ENCODE assay signal across 10 cellular contexts in the genomic region with DNA sequence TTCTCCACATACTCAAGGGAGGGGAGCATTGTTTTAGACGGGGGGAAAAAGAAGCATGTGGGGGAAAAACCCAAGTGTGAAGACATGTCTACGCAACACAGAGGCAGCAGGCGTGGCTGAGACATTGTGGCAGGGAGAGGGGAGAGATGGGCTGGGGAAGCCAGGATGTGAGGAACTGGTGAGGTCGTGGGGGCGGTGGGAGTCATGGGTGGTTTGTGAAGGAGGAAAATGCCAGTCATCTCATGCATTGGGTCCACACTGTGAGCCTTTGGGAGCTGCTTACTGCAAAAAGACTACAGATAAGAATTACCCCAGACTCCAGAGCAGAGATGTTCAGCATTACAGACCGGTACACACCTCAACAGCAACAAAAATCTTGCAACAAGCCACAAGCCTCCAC. TPM values are rescaled to one million over a fixed set of nuclear protein-coding genes. Genes with fewer than 3 reads are reported as not detected.
DNase-seq lines count a peak whose midpoint lies in the region; ATAC-seq and TF ChIP-seq lines count a peak whose summit lies in the region.
"Had no signal": no experiment of that assay in that cellular context is flagged by ENCODE, and none has a peak within 500 bp of the region (broad histone marks: within the 10 kb centered on the region; RNA-seq: fewer than 3 reads in every experiment).

No MANE protein-coding gene starts in this region.

- peak overlapping the region; percentile 91 for H3K4me3 Mint-ChIP-seq in T-helper 1 cell treated with Interleukin-12 subunit alpha and Interleukin-12 subunit beta and Interleukin-4 antibody, amounts not matched to agents 30 μg/mL and 1 μg/mL, for 36 hours
- H3K4me3 Mint-ChIP-seq in activated T-cell treated with anti-CD3 and anti-CD28 coated beads, Interleukin-2, amount 50 U/mL, for 72 hours = peak overlapping the region; percentile 78 to 84
- H3K4me3 Mint-ChIP-seq in naive B cell = peak overlapping the region in 7 of 8 donors; percentile 17 to 78 (median 73)

- peak; percentile 60 to 61 for ATAC-seq in activated T-cell treated with anti-CD3 and anti-CD28 coated beads, Interleukin-2, amount 50 U/mL, for 72 hours (replicated peaks in 1 of 2)
- ATAC-seq in naive B cell (ENCODE audit: low read depth in 2 of 2) (no peak), GM19452 (IDR thresholded peaks at IDR 0.05; ENCODE audit: unreplicated experiment) (no peak)

- in situ Hi-C loops in GM13977 (cut with MboI; ENCODE audit: low pct_unique_long_range_greater_than_20kb, low sequenced_read_pairs, unreplicated experiment) = no loop called here

- H3K27me3 Mint-ChIP-seq in T-helper 1 cell treated with Interleukin-12 subunit alpha and Interleukin-12 subunit beta and Interleukin-4 antibody, amounts not matched to agents 30 μg/mL and 1 μg/mL, for 36 hours (ENCODE audit: low read depth) = peaks cover 27% of the 10 kb centered on the region
- H3K27me3 Mint-ChIP-seq in activated T-cell treated with anti-CD3 and anti-CD28 coated beads, Interleukin-2, amount 50 U/mL, for 72 hours (ENCODE audit: low read depth) = peaks cover 50% of the 10 kb centered on the region
- H3K27me3 Mint-ChIP-seq in naive B cell = peaks cover 48 to 78% (median 72%) of the 10 kb centered on the region in 3 donors

- TF ChIP-seq CTCF in GM13977 (IDR thresholded peaks at IDR 0.05; ENCODE audit: extremely low read depth, insufficient read depth, missing control alignments) = no peak

- H3K4me1 Mint-ChIP-seq in T-helper 1 cell treated with Interleukin-12 subunit alpha and Interleukin-12 subunit beta and Interleukin-4 antibody, amounts not matched to agents 30 μg/mL and 1 μg/mL, for 36 hours (ENCODE audit: low read depth) = peaks cover 39% of the 10 kb centered on the region
- peaks cover 27% of the 10 kb centered on the region for H3K4me1 Mint-ChIP-seq in activated T-cell treated with anti-CD3 and anti-CD28 coated beads, Interleukin-2, amount 50 U/mL, for 72 hours (ENCODE audit: low read depth)
- peaks cover 17 to 23% (median 19%) of the 10 kb centered on the region in 3 donors for H3K4me1 Mint-ChIP-seq in naive B cell

- H3K9me3 Mint-ChIP-seq in T-helper 1 cell treated with Interleukin-12 subunit alpha and Interleukin-12 subunit beta and Interleukin-4 antibody, amounts not matched to agents 30 μg/mL and 1 μg/mL, for 36 hours = peaks cover 9% of the 10 kb centered on the region
- H3K9me3 Mint-ChIP-seq in activated T-cell treated with anti-CD3 and anti-CD28 coated beads, Interleukin-2, amount 50 U/mL, for 72 hours = peaks cover 4% of the 10 kb centered on the region in 2 donors
- H3K9me3 Mint-ChIP-seq in naive B cell = peaks cover 5 to 22% (median 12%) of the 10 kb centered on the region in 7 donors

- H3K27ac Mint-ChIP-seq in T-helper 1 cell treated with Interleukin-12 subunit alpha and Interleukin-12 subunit beta and Interleukin-4 antibody, amounts not matched to agents 30 μg/mL and 1 μg/mL, for 36 hours = peak overlapping the region; percentile 93
- H3K27ac Mint-ChIP-seq in activated T-cell treated with anti-CD3 and anti-CD28 coated beads, Interleukin-2, amount 50 U/mL, for 72 hours = peak overlapping the region; percentile 74
- H3K27ac Mint-ChIP-seq in naive B cell = no peak overlapping the region

- peak; percentile 68 to 77 for DNase-seq in activated T-cell treated with anti-CD3 and anti-CD28 coated beads, Interleukin-2, amount 50 U/mL, for 72 hours
- DNase-seq in naive B cell = no peak
- peak; percentile 64 to 75 for DNase-seq in stimulated activated CD8-positive, alpha-beta memory T cell treated with anti-CD3 and anti-CD28 coated beads, Interleukin-7, amount 100 ng/mL, for 4 hours (ENCODE audit: low read depth in 2 of 2)
- DNase-seq in GM13977 (ENCODE audit: low spot score) = no peak
- DNase-seq in ecto neural progenitor cell (ENCODE audit: low spot score) = no peak
- DNase-seq: hippocampal formation, NCI-H187 treated with DMSO at 0.1 percent for 48 hours had no signal

- H3K36me3 Mint-ChIP-seq in T-helper 1 cell treated with Interleukin-12 subunit alpha and Interleukin-12 subunit beta and Interleukin-4 antibody, amounts not matched to agents 30 μg/mL and 1 μg/mL, for 36 hours (ENCODE audit: low read depth) = peaks cover 22% of the 10 kb centered on the region
- H3K36me3 Mint-ChIP-seq in activated T-cell treated with anti-CD3 and anti-CD28 coated beads, Interleukin-2, amount 50 U/mL, for 72 hours (ENCODE audit: insufficient read depth in 2 of 2) = peaks cover 6 to 18% of the 10 kb centered on the region in 2 donors
- H3K36me3 Mint-ChIP-seq in naive B cell = peaks cover 0 to 29% of the 10 kb centered on the region in 2 donors

RNA-seq across cellular contexts. Expression of a gene that starts 2.1 kb away (rescaled TPM):
- 10 to 100 TPM in 1 of 2 donors, 1 to 10 TPM in 1; 9.0 to 33.7 TPM for total RNA-seq in activated T-cell treated with anti-CD3 and anti-CD28 coated beads, Interleukin-2, amount 50 U/mL, for 72 hours
- polyA plus RNA-seq in naive B cell (ENCODE audit: low read depth in 6 of 6) = not detected
- total RNA-seq: myocyte had no signal

Comparison
In these comparisons a context has a peak if more than half of its experiments do, and no peak if none do; other contexts are left out.
1. H3K27ac Mint-ChIP-seq: peak in T-helper 1 cell treated with Interleukin-12 subunit alpha and Interleukin-12 subunit beta and Interleukin-4 antibody, amounts not matched to agents 30 μg/mL and 1 μg/mL, for 36 hours (single experiment) and activated T-cell treated with anti-CD3 and anti-CD28 coated beads, Interleukin-2, amount 50 U/mL, for 72 hours (single experiment); none in naive B cell (0 of 6).
2. ATAC-seq: peak in activated T-cell treated with anti-CD3 and anti-CD28 coated beads, Interleukin-2, amount 50 U/mL, for 72 hours (2 of 2); none in naive B cell (0 of 2) and GM19452 (single experiment).
3. DNase-seq: peak in activated T-cell treated with anti-CD3 and anti-CD28 coated beads, Interleukin-2, amount 50 U/mL, for 72 hours (2 of 2) and stimulated activated CD8-positive, alpha-beta memory T cell treated with anti-CD3 and anti-CD28 coated beads, Interleukin-7, amount 100 ng/mL, for 4 hours (2 of 2); none in naive B cell (single experiment), GM13977 (single experiment) and ecto neural progenitor cell (single experiment).
4. Peak in every context shown above with its lines, with median percentiles within 50 percentile points of each other: H3K4me3 Mint-ChIP-seq.